In the genomic region with DNA sequence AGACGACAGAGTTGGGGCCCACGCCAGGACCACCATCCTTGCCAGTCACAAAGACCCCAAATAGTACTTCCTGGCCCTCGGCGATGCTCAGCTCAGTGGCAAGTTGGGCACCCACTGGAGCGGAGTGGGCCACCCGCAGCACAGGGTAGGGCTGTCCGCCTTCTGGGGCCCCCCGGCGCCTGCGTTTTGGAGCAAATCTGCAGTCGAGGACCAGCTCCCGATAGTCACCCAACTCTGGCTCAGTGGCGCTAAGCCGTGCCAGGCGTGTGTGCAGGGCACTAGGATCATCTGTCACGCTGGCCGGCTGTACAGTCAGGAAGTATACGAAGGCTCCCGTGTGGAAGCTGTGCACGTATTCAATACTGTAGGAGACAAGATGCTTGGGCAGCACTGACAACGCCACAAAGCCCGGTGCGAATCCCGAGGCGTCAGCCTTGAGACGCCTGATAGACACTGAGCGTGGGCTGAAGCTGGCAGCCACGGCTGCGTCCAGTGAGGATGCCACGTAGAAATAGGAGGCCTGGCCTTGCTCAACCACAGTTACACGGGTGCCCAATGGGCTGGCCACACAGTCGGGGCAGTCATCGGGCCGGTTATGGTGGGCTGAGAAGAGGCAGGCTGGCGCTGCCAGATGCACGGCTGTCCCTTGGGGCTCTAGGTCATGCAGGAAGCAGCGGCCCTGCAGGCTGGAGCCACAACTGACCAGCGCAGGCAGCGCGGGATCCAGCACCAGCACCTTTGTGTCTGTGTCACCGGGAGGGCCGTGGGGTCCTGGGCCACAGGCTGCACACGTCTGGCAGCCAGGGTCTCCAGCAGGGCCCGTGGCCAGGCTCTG, we compare ENCODE assay signal across 9 cellular contexts. TPM values are rescaled to one million over a fixed set of nuclear protein-coding genes. Genes with fewer than 3 reads are reported as not detected.
DNase-seq lines count a peak whose midpoint lies in the region; ATAC-seq lines count a peak whose summit lies in the region.
"Had no signal": no experiment of that assay in that cellular context is flagged by ENCODE, and none has a peak within 500 bp of the region (broad histone marks: within the 10 kb centered on the region; RNA-seq: fewer than 3 reads in every experiment).

No MANE protein-coding gene starts in this region.

- H3K9me3 ChIP-seq in NT2/D1 (ENCODE audit: insufficient read depth, low read length), result no peaks in the 10 kb centered on the region

- H3K36me3 Mint-ChIP-seq in central memory CD8-positive, alpha-beta T cell (ENCODE audit: insufficient read depth), result peaks cover 2% of the 10 kb centered on the region
- H3K36me3 Mint-ChIP-seq in natural killer cell treated with Interleukin-12 subunit alpha and Interleukin-12 subunit beta and Interleukin-15 and Interleukin-18, amount 100 ng/mL, for 72 hours, result no peaks in the 10 kb centered on the region

- no peak overlapping the region for H3K27ac Mint-ChIP-seq in central memory CD8-positive, alpha-beta T cell (ENCODE audit: low read depth)
- H3K27ac Mint-ChIP-seq in natural killer cell treated with Interleukin-12 subunit alpha and Interleukin-12 subunit beta and Interleukin-15 and Interleukin-18, amount 100 ng/mL, for 72 hours, result no peak overlapping the region
- H3K27ac Mint-ChIP-seq: activated B cell treated with CpG ODN at 0.5 μM for 24 hours; stimulated activated naive CD8-positive, alpha-beta T cell treated with anti-CD3 and anti-CD28 coated beads, Interleukin-15, Interleukin-2, amounts not matched to agents 100 ng/mL and 50 ng/mL, for 24 hours had no signal

- H3K4me3 ChIP-seq in NT2/D1 (ENCODE audit: insufficient read length, low read depth), result no peak overlapping the region

- H3K36me3 ChIP-seq in NT2/D1 (ENCODE audit: insufficient read depth, insufficient read length, low read length), result no peaks in the 10 kb centered on the region

- peaks cover 19% of the 10 kb centered on the region for H3K4me1 Mint-ChIP-seq in central memory CD8-positive, alpha-beta T cell
- H3K4me1 Mint-ChIP-seq in natural killer cell treated with Interleukin-12 subunit alpha and Interleukin-12 subunit beta and Interleukin-15 and Interleukin-18, amount 100 ng/mL, for 72 hours (ENCODE audit: low read depth in 2 of 2), result peaks cover 6 to 13% of the 10 kb centered on the region in 2 donors

- no peaks in the 10 kb centered on the region for H3K27me3 Mint-ChIP-seq in central memory CD8-positive, alpha-beta T cell
- H3K27me3 Mint-ChIP-seq in natural killer cell treated with Interleukin-12 subunit alpha and Interleukin-12 subunit beta and Interleukin-15 and Interleukin-18, amount 100 ng/mL, for 72 hours, result no peaks in the 10 kb centered on the region
- H3K27me3 Mint-ChIP-seq: activated B cell treated with CpG ODN at 0.5 μM for 24 hours; stimulated activated naive CD8-positive, alpha-beta T cell treated with anti-CD3 and anti-CD28 coated beads, Interleukin-15, Interleukin-2, amounts not matched to agents 100 ng/mL and 50 ng/mL, for 24 hours had no signal

- ATAC-seq in central memory CD8-positive, alpha-beta T cell (replicated peaks; ENCODE audit: extremely low read depth, poor library complexity, severe bottlenecking), result no peak
- no peak for ATAC-seq in natural killer cell treated with Interleukin-12 subunit alpha and Interleukin-12 subunit beta and Interleukin-15 and Interleukin-18, amount 100 ng/mL, for 72 hours

- H3K27me3 ChIP-seq in NT2/D1 (ENCODE audit: insufficient read depth, insufficient read length), result peaks cover 14% of the 10 kb centered on the region

- H3K4me1 ChIP-seq in NT2/D1 (ENCODE audit: insufficient read depth, insufficient read length), result peaks cover 28% of the 10 kb centered on the region

- H3K4me3 Mint-ChIP-seq in central memory CD8-positive, alpha-beta T cell, result peak overlapping the region; percentile 54
- H3K4me3 Mint-ChIP-seq in natural killer cell treated with Interleukin-12 subunit alpha and Interleukin-12 subunit beta and Interleukin-15 and Interleukin-18, amount 100 ng/mL, for 72 hours, result peak overlapping the region; percentile 51
- H3K4me3 Mint-ChIP-seq: activated B cell treated with CpG ODN at 0.5 μM for 24 hours; stimulated activated naive CD8-positive, alpha-beta T cell treated with anti-CD3 and anti-CD28 coated beads, Interleukin-15, Interleukin-2, amounts not matched to agents 100 ng/mL and 50 ng/mL, for 24 hours had no signal

- H3K9me3 Mint-ChIP-seq in central memory CD8-positive, alpha-beta T cell, result no peaks in the 10 kb centered on the region
- no peaks in the 10 kb centered on the region for H3K9me3 Mint-ChIP-seq in natural killer cell treated with Interleukin-12 subunit alpha and Interleukin-12 subunit beta and Interleukin-15 and Interleukin-18, amount 100 ng/mL, for 72 hours
- H3K9me3 Mint-ChIP-seq: activated B cell treated with CpG ODN at 0.5 μM for 24 hours; stimulated activated naive CD8-positive, alpha-beta T cell treated with anti-CD3 and anti-CD28 coated beads, Interleukin-15, Interleukin-2, amounts not matched to agents 100 ng/mL and 50 ng/mL, for 24 hours had no signal

- no peak for DNase-seq in NT2/D1 (ENCODE audit: low read depth, low spot score)
- no peak for DNase-seq in central memory CD8-positive, alpha-beta T cell (ENCODE audit: low spot score in 2 of 2)
- DNase-seq in natural killer cell treated with Interleukin-12 subunit alpha and Interleukin-12 subunit beta and Interleukin-15 and Interleukin-18, amount 100 ng/mL, for 72 hours (ENCODE audit: low spot score), result no peak
- DNase-seq in NCI-H446 (lab: John Stamatoyannopoulos, UW), result no peak
- no peak for DNase-seq in T-helper 1 cell
- DNase-seq in hypothalamus (lab: John Stamatoyannopoulos, UW), result no peak
- DNase-seq: NCI-H1930 had no signal

- peak overlapping the region; percentile 57 for H3K9ac ChIP-seq in NT2/D1 (ENCODE audit: insufficient read length, low read depth)

RNA-seq across cellular contexts. Expression of a gene that starts 0.9 kb away (rescaled TPM):
- 1 to 10 TPM in 1 of 2 donors, under 1 TPM in 1; 0.50 to 2.6 TPM for total RNA-seq in natural killer cell treated with Interleukin-12 subunit alpha and Interleukin-12 subunit beta and Interleukin-15 and Interleukin-18, amount 100 ng/mL, for 72 hours

RNA-seq across cellular contexts. Expression of a gene that starts 26.9 kb away (rescaled TPM):
- 10 to 100 TPM; 11.3 to 18.7 TPM for total RNA-seq in natural killer cell treated with Interleukin-12 subunit alpha and Interleukin-12 subunit beta and Interleukin-15 and Interleukin-18, amount 100 ng/mL, for 72 hours

RNA-seq across cellular contexts. Expression of a gene that starts 33.0 kb away (rescaled TPM):
- not detected for total RNA-seq in natural killer cell treated with Interleukin-12 subunit alpha and Interleukin-12 subunit beta and Interleukin-15 and Interleukin-18, amount 100 ng/mL, for 72 hours
- total RNA-seq: activated B cell treated with CpG ODN at 0.5 μM for 24 hours had no signal

RNA-seq across cellular contexts. Expression of a gene that starts 37.2 kb away (rescaled TPM):
- total RNA-seq in natural killer cell treated with Interleukin-12 subunit alpha and Interleukin-12 subunit beta and Interleukin-15 and Interleukin-18, amount 100 ng/mL, for 72 hours, result 100 to 1,000 TPM in 1 of 2 donors, 10 to 100 TPM in 1; 96.6 to 149 TPM

RNA-seq across cellular contexts. Expression of a gene that starts 46.4 kb away (rescaled TPM):
- 10 to 100 TPM; 14.0 to 44.0 TPM for total RNA-seq in natural killer cell treated with Interleukin-12 subunit alpha and Interleukin-12 subunit beta and Interleukin-15 and Interleukin-18, amount 100 ng/mL, for 72 hours
